In genomic region chr15:99731336-99732267, GRCh38 we compare ENCODE assay signal across 9 cellular contexts. TPM values are rescaled to one million over a fixed set of nuclear protein-coding genes. Genes with fewer than 3 reads are reported as not detected.
DNase-seq lines count a peak whose midpoint lies in the region; ATAC-seq and TF ChIP-seq lines count a peak whose summit lies in the region.
"Had no signal": no experiment of that assay in that cellular context is flagged by ENCODE, and none has a peak within 500 bp of the region (broad histone marks: within the 10 kb centered on the region; RNA-seq: fewer than 3 reads in every experiment).

No MANE protein-coding gene starts in this region.

- H3K36me3 ChIP-seq in lower lobe of right lung (peaks cover 20% of the 10 kb centered on the region), tibial nerve (peaks cover 0 to 25% (median 0%) of the 10 kb centered on the region in 3 donors)

- no peaks in the 10 kb centered on the region for H3K9me3 Mint-ChIP-seq in activated naive CD4-positive, alpha-beta T cell treated with anti-CD3 and anti-CD28 coated beads for 36 hours

- TF ChIP-seq POLR2A in tibial nerve (IDR thresholded peaks at IDR 0.05), result no peak

- H3K27ac ChIP-seq in lower lobe of right lung (no peak overlapping the region), tibial nerve (peak overlapping the region in 3 of 4 donors; percentile 91 to 97 (median 94))

- peaks cover 22% of the 10 kb centered on the region for H3K4me1 Mint-ChIP-seq in activated naive CD4-positive, alpha-beta T cell treated with anti-CD3 and anti-CD28 coated beads for 36 hours (ENCODE audit: low read depth)

- intact Hi-C loops in activated naive CD4-positive, alpha-beta T cell treated with anti-CD3 and anti-CD28 coated beads for 36 hours (cut with micrococcal nuclease), result loop anchor here (2.0 to 10.0 kb wide), 3 partner anchors 167 to 603 kb away; partner anchors contain the start of gene MEF2A
- intact Hi-C loops in lower lobe of right lung (cut with DNase I), result no loop called here

- no peaks in the 10 kb centered on the region for H3K27me3 ChIP-seq in lower lobe of right lung (ENCODE audit: low read depth)
- H3K27me3 ChIP-seq in tibial nerve, result no peaks in the 10 kb centered on the region

- H3K27ac Mint-ChIP-seq in activated naive CD4-positive, alpha-beta T cell treated with anti-CD3 and anti-CD28 coated beads for 36 hours, result no peak overlapping the region

- peaks cover 6% of the 10 kb centered on the region for H3K36me3 Mint-ChIP-seq in activated naive CD4-positive, alpha-beta T cell treated with anti-CD3 and anti-CD28 coated beads for 36 hours (ENCODE audit: low read depth)

- no peak for TF ChIP-seq EP300 in tibial nerve (IDR thresholded peaks at IDR 0.05)

- no peaks in the 10 kb centered on the region for H3K9me3 ChIP-seq in lower lobe of right lung
- H3K9me3 ChIP-seq in tibial nerve, result no peaks in the 10 kb centered on the region

- 51 to 53% methylated on average over 30 of the region's 30 CpGs for WGBS in tibial nerve, 2 donors

- no peak for DNase-seq in activated naive CD4-positive, alpha-beta T cell treated with anti-CD3 and anti-CD28 coated beads for 36 hours
- DNase-seq in activated naive CD4-positive, alpha-beta T cell treated with anti-CD3 and anti-CD28 coated beads, Interleukin-2, amount 50 U/mL, for 16 hours, result no peak
- DNase-seq in cardiac fibroblast (ENCODE audit: low read depth in 2 of 2), result peak in 1 of 2 donors; percentile 48
- DNase-seq in lower lobe of right lung, result no peak
- no peak for DNase-seq in tibial nerve (ENCODE audit: low spot score in 2 of 2)
- DNase-seq in NCI-H1092 treated with DMSO at 0.1 percent for 48 hours (lab: John Stamatoyannopoulos, UW), result no peak
- DNase-seq in HEK293T (ENCODE audit: extremely low spot score), result no peak
- no peak for DNase-seq in GDM1 (lab: John Stamatoyannopoulos, UW)
- DNase-seq: NCI-H1417 treated with DMSO at 0.1 percent for 48 hours had no signal

- no peaks in the 10 kb centered on the region for H3K27me3 Mint-ChIP-seq in activated naive CD4-positive, alpha-beta T cell treated with anti-CD3 and anti-CD28 coated beads for 36 hours (ENCODE audit: low read depth)

- peaks cover 21% of the 10 kb centered on the region for H3K4me1 ChIP-seq in lower lobe of right lung
- peaks cover 0 to 26% (median 8%) of the 10 kb centered on the region in 4 donors for H3K4me1 ChIP-seq in tibial nerve

- TF ChIP-seq CTCF in cardiac fibroblast (IDR thresholded peaks at IDR 0.05; ENCODE audit: low read depth, low read length), result no peak
- TF ChIP-seq CTCF in lower lobe of right lung (IDR thresholded peaks at IDR 0.05), result no peak
- no peak for TF ChIP-seq CTCF in tibial nerve (IDR thresholded peaks at IDR 0.05)

- H3K4me3 ChIP-seq in cardiac fibroblast (replicated peaks in 1 of 2; ENCODE audit: low read depth in 2 of 2, low read length in 2 of 2) (peak overlapping the region; percentile 82 to 86), lower lobe of right lung (peak overlapping the region; percentile 72), tibial nerve (peak overlapping the region in 3 of 4 donors; percentile 79 to 94 (median 85))

- ATAC-seq in lower lobe of right lung, result no peak

- POLR2A ChIA-PET in HEK293T (lab: Yijun Ruan, JAX), result interaction anchor here (0.8 to 1.0 kb wide), 2 partner anchors 22 to 27 kb away, joined by 3 to 4 read pairs; no protein-coding TSS in a partner anchor

- CTCF ChIA-PET in activated naive CD4-positive, alpha-beta T cell treated with anti-CD3 and anti-CD28 coated beads for 36 hours (lab: Charles Lee), result interaction anchor here (1.2 to 2.1 kb wide), 3 partner anchors 10 to 27 kb away, joined by 4 to 16 read pairs (median 4); no protein-coding TSS in a partner anchor
- CTCF ChIA-PET in HEK293T (lab: Yijun Ruan, JAX), result interaction anchor here (0.9 to 1.9 kb wide), 3 partner anchors 24 to 460 kb away, joined by 3 to 6 read pairs (median 3); no protein-coding TSS in a partner anchor

- peak overlapping the region; percentile 70 for H3K4me3 Mint-ChIP-seq in activated naive CD4-positive, alpha-beta T cell treated with anti-CD3 and anti-CD28 coated beads for 36 hours

TF ChIP-seq in HEK293T, 16 proteins besides CTCF, POLR2A, EP300 and RAD21:
- no peak for TF ChIP-seq TARDBP (IDR thresholded peaks at IDR 0.05)
- no peak for TF ChIP-seq ARNT (IDR thresholded peaks at IDR 0.05)
- no peak for TF ChIP-seq SP1 (IDR thresholded peaks at IDR 0.05)
- no peak for TF ChIP-seq FOXK2 (IDR thresholded peaks at IDR 0.05)
TF ChIP-seq in HEK293T: peak in this region for 0.

RNA-seq across cellular contexts. Expression of gene LYSMD4, which starts 1.6 kb away (rescaled TPM):
- total RNA-seq in activated naive CD4-positive, alpha-beta T cell treated with anti-CD3 and anti-CD28 coated beads for 36 hours, result 1 to 10 TPM; 4.9 TPM
- total RNA-seq in lower lobe of right lung (10.6 TPM), tibial nerve (10 to 100 TPM; 13.6 to 21.0 (median 17.4) TPM)
